14 cellular contexts compared by ENCODE assay signal in the genomic region with DNA sequence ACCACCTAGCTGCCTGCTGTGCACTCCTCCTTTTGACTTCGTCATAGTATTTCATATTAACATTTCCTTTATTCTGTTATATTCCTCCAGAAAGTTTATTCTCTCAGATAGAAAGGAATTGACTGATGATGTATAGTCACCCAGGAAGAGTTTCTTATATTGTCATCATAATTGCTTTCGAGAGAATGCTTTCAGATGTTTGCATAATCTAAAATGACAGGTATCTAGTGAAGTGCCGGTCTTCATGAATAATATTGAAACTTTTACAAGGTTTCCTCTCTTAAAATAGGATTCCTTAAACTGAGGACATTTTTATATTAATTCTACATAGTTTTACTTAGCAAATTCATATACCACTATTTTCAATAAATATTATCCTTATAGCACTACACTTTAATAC. TPM values are rescaled to one million over a fixed set of nuclear protein-coding genes. Genes with fewer than 3 reads are reported as not detected.
DNase-seq lines count a peak whose midpoint lies in the region; ATAC-seq and TF ChIP-seq lines count a peak whose summit lies in the region.
"Had no signal": no experiment of that assay in that cellular context is flagged by ENCODE, and none has a peak within 500 bp of the region (broad histone marks: within the 10 kb centered on the region; RNA-seq: fewer than 3 reads in every experiment).

No MANE protein-coding gene starts in this region.

- peaks cover 39% of the 10 kb centered on the region for H3K4me1 ChIP-seq in GM23338 (ENCODE audit: insufficient read depth)
- H3K4me1 ChIP-seq in skeletal muscle satellite cell (ENCODE audit: control insufficient read depth, insufficient read depth, low read length) = peaks cover 29% of the 10 kb centered on the region

- no peaks in the 10 kb centered on the region for H3K27me3 Mint-ChIP-seq in activated naive CD8-positive, alpha-beta T cell treated with anti-CD3 and anti-CD28 coated beads, Interleukin-2, amount 10 ng/mL, durations not matched to agents 7 days and 5 days
- H3K27me3 Mint-ChIP-seq in activated naive CD8-positive, alpha-beta T cell treated with anti-CD3 and anti-CD28 coated beads, Interleukin-2, amount 50 U/mL, for 24 hours = no peaks in the 10 kb centered on the region
- H3K27me3 Mint-ChIP-seq in GM23338 (ENCODE audit: insufficient read depth, low read depth, poor library complexity) = peaks cover 2% of the 10 kb centered on the region
- H3K27me3 Mint-ChIP-seq: naive B cell; stimulated activated naive CD8-positive, alpha-beta T cell treated with anti-CD3 and anti-CD28 coated beads, Interleukin-15, Interleukin-2, amounts not matched to agents 100 ng/mL and 50 ng/mL, for 24 hours had no signal

- 0 out of 2 replicates have a peak, but pooled peaks cover 10% of the 10 kb centered on the region for H3F3A ChIP-seq in GM23338 (replicated peaks; ENCODE audit: low read depth)

- H3K4me3 ChIP-seq in GM23338 (no peak overlapping the region), skeletal muscle satellite cell (ENCODE audit: low read length) (no peak overlapping the region)
- H3K4me3 ChIP-seq: A549, cardiac muscle cell, MG63 had no signal

- peaks cover 25% of the 10 kb centered on the region for H4K20me1 ChIP-seq in GM23338 (replicated peaks; ENCODE audit: insufficient read depth)

- H3K4me3 Mint-ChIP-seq in activated naive CD8-positive, alpha-beta T cell treated with anti-CD3 and anti-CD28 coated beads, Interleukin-2, amount 10 ng/mL, durations not matched to agents 7 days and 5 days = no peak overlapping the region
- no peak overlapping the region for H3K4me3 Mint-ChIP-seq in activated naive CD8-positive, alpha-beta T cell treated with anti-CD3 and anti-CD28 coated beads, Interleukin-2, amount 50 U/mL, for 24 hours
- no peak overlapping the region for H3K4me3 Mint-ChIP-seq in GM23338
- H3K4me3 Mint-ChIP-seq: naive B cell; stimulated activated naive CD8-positive, alpha-beta T cell treated with anti-CD3 and anti-CD28 coated beads, Interleukin-15, Interleukin-2, amounts not matched to agents 100 ng/mL and 50 ng/mL, for 24 hours had no signal

- no peaks in the 10 kb centered on the region for H3K9me2 ChIP-seq in GM23338 (ENCODE audit: insufficient read depth)

- H2AFZ ChIP-seq in GM23338 = no peak overlapping the region

- H3K4me2 ChIP-seq in GM23338 (no peak overlapping the region), skeletal muscle satellite cell (ENCODE audit: low read length) (no peak overlapping the region)
- H3K4me2 ChIP-seq: A549 had no signal

- H3K27me3 ChIP-seq in GM23338 (ENCODE audit: insufficient read depth) (no peaks in the 10 kb centered on the region), skeletal muscle satellite cell (ENCODE audit: control insufficient read depth, insufficient read depth, low read length) (no peaks in the 10 kb centered on the region)
- H3K27me3 ChIP-seq: cardiac muscle cell, MG63 had no signal

- H3K9ac ChIP-seq in skeletal muscle satellite cell (ENCODE audit: low read depth, low read length) = peak overlapping the region; percentile 5

- H3K4me1 Mint-ChIP-seq in activated naive CD8-positive, alpha-beta T cell treated with anti-CD3 and anti-CD28 coated beads, Interleukin-2, amount 10 ng/mL, durations not matched to agents 7 days and 5 days = peaks cover 14% of the 10 kb centered on the region
- peaks cover 15% of the 10 kb centered on the region for H3K4me1 Mint-ChIP-seq in activated naive CD8-positive, alpha-beta T cell treated with anti-CD3 and anti-CD28 coated beads, Interleukin-2, amount 50 U/mL, for 24 hours
- H3K4me1 Mint-ChIP-seq in GM23338 = peaks cover 38% of the 10 kb centered on the region

- peaks cover 34% of the 10 kb centered on the region for H3K36me3 Mint-ChIP-seq in activated naive CD8-positive, alpha-beta T cell treated with anti-CD3 and anti-CD28 coated beads, Interleukin-2, amount 10 ng/mL, durations not matched to agents 7 days and 5 days
- H3K36me3 Mint-ChIP-seq in activated naive CD8-positive, alpha-beta T cell treated with anti-CD3 and anti-CD28 coated beads, Interleukin-2, amount 50 U/mL, for 24 hours (ENCODE audit: low read depth) = peaks cover 30% of the 10 kb centered on the region
- H3K36me3 Mint-ChIP-seq in GM23338 (ENCODE audit: low read depth) = peaks cover 48% of the 10 kb centered on the region

- no peak for TF ChIP-seq CTCF in GM23338 (conservative IDR thresholded peaks at IDR 0.05; ENCODE audit: low read depth in 2 of 2)

- H3K27ac Mint-ChIP-seq in activated naive CD8-positive, alpha-beta T cell treated with anti-CD3 and anti-CD28 coated beads, Interleukin-2, amount 10 ng/mL, durations not matched to agents 7 days and 5 days = peak overlapping the region; percentile 10
- H3K27ac Mint-ChIP-seq in activated naive CD8-positive, alpha-beta T cell treated with anti-CD3 and anti-CD28 coated beads, Interleukin-2, amount 50 U/mL, for 24 hours = no peak overlapping the region
- H3K27ac Mint-ChIP-seq in GM23338 = peak overlapping the region; percentile 75
- H3K27ac Mint-ChIP-seq: naive B cell; stimulated activated naive CD8-positive, alpha-beta T cell treated with anti-CD3 and anti-CD28 coated beads, Interleukin-15, Interleukin-2, amounts not matched to agents 100 ng/mL and 50 ng/mL, for 24 hours had no signal

- H3K27ac ChIP-seq in GM23338 (ENCODE audit: low read depth) = no peak overlapping the region; the same call in 1 of the 2 replicates
- H3K27ac ChIP-seq: A549, cardiac muscle cell had no signal

- H3K79me2 ChIP-seq in GM23338 (replicated peaks; ENCODE audit: insufficient read depth) = peaks cover 100% of the 10 kb centered on the region

- ATAC-seq in activated naive CD8-positive, alpha-beta T cell treated with anti-CD3 and anti-CD28 coated beads, Interleukin-2, amount 10 ng/mL, durations not matched to agents 7 days and 5 days (ENCODE audit: low read depth) = no peak
- ATAC-seq in activated naive CD8-positive, alpha-beta T cell treated with anti-CD3 and anti-CD28 coated beads, Interleukin-2, amount 50 U/mL, for 24 hours = no peak
- ATAC-seq in GM23338 (no peak), HG03439 (IDR thresholded peaks at IDR 0.05; ENCODE audit: unreplicated experiment) (peak; percentile 58)
- ATAC-seq: A549 had no signal

- POLR2A ChIA-PET in activated naive CD8-positive, alpha-beta T cell treated with anti-CD3 and anti-CD28 coated beads, Interleukin-2, amount 10 ng/mL, durations not matched to agents 7 days and 5 days (lab: Charles Lee) = no interaction called here

- H3K9me3 ChIP-seq in skeletal muscle satellite cell (replicated peaks; ENCODE audit: low read length) = no peaks in the 10 kb centered on the region
- H3K9me3 ChIP-seq: A549, MG63 had no signal

- H3K9me3 Mint-ChIP-seq in activated naive CD8-positive, alpha-beta T cell treated with anti-CD3 and anti-CD28 coated beads, Interleukin-2, amount 10 ng/mL, durations not matched to agents 7 days and 5 days = no peaks in the 10 kb centered on the region
- no peaks in the 10 kb centered on the region for H3K9me3 Mint-ChIP-seq in activated naive CD8-positive, alpha-beta T cell treated with anti-CD3 and anti-CD28 coated beads, Interleukin-2, amount 50 U/mL, for 24 hours
- no peaks in the 10 kb centered on the region for H3K9me3 Mint-ChIP-seq in GM23338
- H3K9me3 Mint-ChIP-seq: naive B cell; stimulated activated naive CD8-positive, alpha-beta T cell treated with anti-CD3 and anti-CD28 coated beads, Interleukin-15, Interleukin-2, amounts not matched to agents 100 ng/mL and 50 ng/mL, for 24 hours had no signal

- no peak for DNase-seq in activated naive CD8-positive, alpha-beta T cell treated with anti-CD3 and anti-CD28 coated beads, Interleukin-2, amount 10 ng/mL, durations not matched to agents 7 days and 5 days
- no peak for DNase-seq in activated naive CD8-positive, alpha-beta T cell treated with anti-CD3 and anti-CD28 coated beads, Interleukin-2, amount 50 U/mL, for 24 hours
- no peak for DNase-seq in GM23338 (ENCODE audit: low spot score)
- DNase-seq in DMS79 (lab: John Stamatoyannopoulos, UW) = no peak
- no peak for DNase-seq in stimulated activated CD4-positive, alpha-beta T cell treated with anti-CD3 and anti-CD28 coated beads, Interleukin-15, amount 100 ng/mL, for 24 hours
- no peak for DNase-seq in NCI-H1694 (lab: John Stamatoyannopoulos, UW)
- DNase-seq: MG63, naive B cell, NCI-H446 treated with DMSO at 0.1 percent for 48 hours had no signal

- H3K36me3 ChIP-seq in GM23338 (ENCODE audit: insufficient read depth) (peaks cover 26% of the 10 kb centered on the region), skeletal muscle satellite cell (ENCODE audit: insufficient read depth, low read length) (peaks cover 79% of the 10 kb centered on the region)

RNA-seq across cellular contexts. Expression of a gene that starts 10.1 kb away (rescaled TPM):
- 10 to 100 TPM; 26.2 to 28.4 TPM for total RNA-seq in activated naive CD8-positive, alpha-beta T cell treated with anti-CD3 and anti-CD28 coated beads, Interleukin-2, amount 10 ng/mL, durations not matched to agents 7 days and 5 days
- 87.3 and 94.8 TPM in 2 replicates for total RNA-seq in GM23338 (2014; rRNA removed; shearing (Covaris generic))
- 33.2 and 37.6 TPM in 2 replicates for polyA plus RNA-seq in GM23338 (2016; fragmentation: Nextera tagmentation; extraction: Ambion mirVana)
- 76.6 and 81.7 TPM in 2 replicates for total RNA-seq in skeletal muscle satellite cell (2012; rRNA removed)
